ENCODE assay signal across 22 cellular contexts in genomic region chr17:67639997-67640396, GRCh38.
DNase-seq lines count a peak whose midpoint lies in the region; ATAC-seq and TF ChIP-seq lines count a peak whose summit lies in the region.
"Had no signal": no experiment of that assay in that cellular context is flagged by ENCODE, and none has a peak within 500 bp of the region (broad histone marks: within the 10 kb centered on the region; RNA-seq: fewer than 3 reads in every experiment).

No MANE protein-coding gene starts in this region.

- ATAC-seq in body of pancreas: no peak
- no peak for ATAC-seq in GM18505 (IDR thresholded peaks at IDR 0.05; ENCODE audit: unreplicated experiment)
- ATAC-seq in HG02642 (IDR thresholded peaks at IDR 0.05; ENCODE audit: poor library complexity, unreplicated experiment): no peak
- no peak for ATAC-seq in naive thymus-derived CD8-positive, alpha-beta T cell
- ATAC-seq: activated T-cell treated with anti-CD3 and anti-CD28 coated beads, Interleukin-2, amount 50 U/mL, for 72 hours; stimulated activated naive CD8-positive, alpha-beta T cell treated with anti-CD3 and anti-CD28 coated beads, Interleukin-15, Interleukin-2, amounts not matched to agents 100 U/mL and 50 U/mL, for 24 hours had no signal

- no peak for TF ChIP-seq EP300 in stomach (IDR thresholded peaks at IDR 0.05)

- no peak for TF ChIP-seq CTCF in body of pancreas (IDR thresholded peaks at IDR 0.05)
- no peak for TF ChIP-seq CTCF in right atrium auricular region (IDR thresholded peaks at IDR 0.05)
- no peak for TF ChIP-seq CTCF in stomach (IDR thresholded peaks at IDR 0.05)

- peaks cover 3 to 70% (median 5%) of the 10 kb centered on the region in 3 donors for H3K36me3 Mint-ChIP-seq in naive thymus-derived CD8-positive, alpha-beta T cell

- H3K4me3 ChIP-seq in body of pancreas: no peak overlapping the region
- H3K4me3 ChIP-seq in right atrium auricular region: no peak overlapping the region
- no peak overlapping the region for H3K4me3 ChIP-seq in stomach
- H3K4me3 ChIP-seq: tibial artery had no signal

- TF ChIP-seq POLR2A in body of pancreas (IDR thresholded peaks at IDR 0.05) (no peak), stomach (IDR thresholded peaks at IDR 0.05) (no peak), GM18505 (IDR thresholded peaks at IDR 0.05; ENCODE audit: borderline replicate concordance, extremely low read depth, insufficient read depth, insufficient read length) (no peak)

- DNase-seq in NCI-H1694 (lab: John Stamatoyannopoulos, UW) (peak; percentile 31), body of pancreas (no peak), right atrium auricular region (ENCODE audit: low spot score) (no peak), stomach (no peak)
- DNase-seq in naive thymus-derived CD8-positive, alpha-beta T cell: no peak
- DNase-seq: activated CD4-positive, alpha-beta T cell treated with anti-CD3 and anti-CD28 coated beads for 48 hours; activated naive CD4-positive, alpha-beta T cell treated with anti-CD3 and anti-CD28 coated beads for 36 hours; activated T-cell treated with anti-CD3 and anti-CD28 coated beads, Interleukin-2, amount 50 U/mL, for 72 hours; CD4-positive, CD25-positive, alpha-beta regulatory T cell; central memory CD4-positive, alpha-beta T cell; HFFc6; IMR-90; mesendoderm; NCI-H1105; NCI-H2081 treated with DMSO at 0.1 percent for 48 hours; occipital lobe; retina; stimulated activated naive CD8-positive, alpha-beta T cell treated with anti-CD3 and anti-CD28 coated beads, Interleukin-15, Interleukin-2, amounts not matched to agents 100 U/mL and 50 U/mL, for 24 hours; tibial artery had no signal

- intact Hi-C loops in body of pancreas (cut with DNase I) (no loop called here), stomach (cut with DNase I; ENCODE audit: low total_unique reads) (no loop called here)

- H3K36me3 ChIP-seq in body of pancreas (replicated peaks in 1 of 2; ENCODE audit: insufficient read depth in 1 of 2, low read depth in 2 of 2): no peaks in the 10 kb centered on the region
- no peaks in the 10 kb centered on the region for H3K36me3 ChIP-seq in right atrium auricular region
- no peaks in the 10 kb centered on the region for H3K36me3 ChIP-seq in stomach
- H3K36me3 ChIP-seq: tibial artery had no signal

- H3K9me3 ChIP-seq in body of pancreas: no peaks in the 10 kb centered on the region
- no peaks in the 10 kb centered on the region for H3K9me3 ChIP-seq in right atrium auricular region
- H3K9me3 ChIP-seq in stomach: no peaks in the 10 kb centered on the region
- H3K9me3 ChIP-seq: tibial artery had no signal

- H3K27me3 ChIP-seq in body of pancreas (no peaks in the 10 kb centered on the region), right atrium auricular region (no peaks in the 10 kb centered on the region), stomach (no peaks in the 10 kb centered on the region)
- H3K27me3 ChIP-seq: tibial artery had no signal

- peak overlapping the region in 1 of 10 donors; percentile 3 for H3K27ac Mint-ChIP-seq in naive thymus-derived CD8-positive, alpha-beta T cell
- H3K27ac Mint-ChIP-seq: activated naive CD4-positive, alpha-beta T cell treated with anti-CD3 and anti-CD28 coated beads for 36 hours; activated T-cell treated with anti-CD3 and anti-CD28 coated beads, Interleukin-2, amount 50 U/mL, for 72 hours; HFFc6; T-helper 1 cell treated with Interleukin-12 subunit alpha and Interleukin-12 subunit beta and Interleukin-4 antibody, amounts not matched to agents 30 μg/mL and 1 μg/mL, for 36 hours had no signal

- no peaks in the 10 kb centered on the region for H3K27me3 Mint-ChIP-seq in naive thymus-derived CD8-positive, alpha-beta T cell
- H3K27me3 Mint-ChIP-seq: CD4-positive, CD25-positive, alpha-beta regulatory T cell had no signal

- H3K9me3 Mint-ChIP-seq in naive thymus-derived CD8-positive, alpha-beta T cell: no peaks in the 10 kb centered on the region
- H3K9me3 Mint-ChIP-seq: activated naive CD4-positive, alpha-beta T cell treated with anti-CD3 and anti-CD28 coated beads for 36 hours; activated T-cell treated with anti-CD3 and anti-CD28 coated beads, Interleukin-2, amount 50 U/mL, for 72 hours; CD4-positive, CD25-positive, alpha-beta regulatory T cell; HFFc6; T-helper 1 cell treated with Interleukin-12 subunit alpha and Interleukin-12 subunit beta and Interleukin-4 antibody, amounts not matched to agents 30 μg/mL and 1 μg/mL, for 36 hours had no signal

- POLR2A ChIA-PET in naive thymus-derived CD8-positive, alpha-beta T cell (lab: Charles Lee): no interaction called here

- H3K27ac ChIP-seq in body of pancreas (peak overlapping the region in 3 of 4 donors; percentile 9 to 77 (median 75)), right atrium auricular region (peak overlapping the region; percentile 31 to 38), stomach (peak overlapping the region; percentile 30 to 68 (median 33))
- H3K27ac ChIP-seq: tibial artery had no signal

- 54 to 56% methylated on average over 8 of the region's 8 CpGs for WGBS in body of pancreas, 2 donors
- 55 to 67% (median 62%) methylated on average over 8 of the region's 8 CpGs for WGBS in stomach, 5 donors

- peaks cover 52% of the 10 kb centered on the region for H3K4me1 ChIP-seq in body of pancreas
- H3K4me1 ChIP-seq in right atrium auricular region: peaks cover 0 to 25% of the 10 kb centered on the region in 2 donors
- peaks cover 21 to 38% (median 32%) of the 10 kb centered on the region in 4 donors for H3K4me1 ChIP-seq in stomach

- H3K4me3 Mint-ChIP-seq in naive thymus-derived CD8-positive, alpha-beta T cell: no peak overlapping the region
- H3K4me3 Mint-ChIP-seq: activated naive CD4-positive, alpha-beta T cell treated with anti-CD3 and anti-CD28 coated beads for 36 hours; activated T-cell treated with anti-CD3 and anti-CD28 coated beads, Interleukin-2, amount 50 U/mL, for 72 hours; CD4-positive, CD25-positive, alpha-beta regulatory T cell; HFFc6; T-helper 1 cell treated with Interleukin-12 subunit alpha and Interleukin-12 subunit beta and Interleukin-4 antibody, amounts not matched to agents 30 μg/mL and 1 μg/mL, for 36 hours had no signal

- peaks cover 5 to 29% (median 15%) of the 10 kb centered on the region in 4 donors for H3K4me1 Mint-ChIP-seq in naive thymus-derived CD8-positive, alpha-beta T cell
